ENCODE assay signal across 22 cellular contexts in the genomic region with DNA sequence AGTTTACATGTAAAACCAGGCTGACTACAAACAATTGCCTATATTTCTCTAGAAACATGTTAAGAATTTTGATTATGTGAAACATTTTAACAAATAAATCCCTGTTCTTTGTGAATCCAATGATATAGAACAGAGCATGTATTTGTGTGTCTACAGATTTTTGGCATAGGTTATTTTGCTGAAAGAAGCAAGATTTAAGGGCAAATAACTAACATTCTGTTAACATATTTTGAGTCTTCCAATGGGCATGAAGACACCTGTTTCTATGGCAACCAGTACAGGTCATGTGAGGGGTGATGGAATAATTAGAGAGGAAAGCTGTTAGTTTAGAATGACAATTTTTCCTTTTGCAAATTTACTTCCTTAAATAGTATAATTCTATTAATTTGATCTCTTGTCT. TPM values are rescaled to one million over a fixed set of nuclear protein-coding genes. Genes with fewer than 3 reads are reported as not detected.
DNase-seq lines count a peak whose midpoint lies in the region; ATAC-seq, FAIRE-seq and TF ChIP-seq lines count a peak whose summit lies in the region.
"Had no signal": no experiment of that assay in that cellular context is flagged by ENCODE, and none has a peak within 500 bp of the region (broad histone marks: within the 10 kb centered on the region; RNA-seq: fewer than 3 reads in every experiment).

No MANE protein-coding gene starts in this region.

- H3K4me2 ChIP-seq in A549, result peak overlapping the region; percentile 70

- no peak overlapping the region for H3K27ac Mint-ChIP-seq in natural killer cell treated with Interleukin-12 subunit alpha and Interleukin-12 subunit beta and Interleukin-15 and Interleukin-18, amount 100 ng/mL, for 72 hours
- H3K27ac Mint-ChIP-seq: activated B cell treated with CpG ODN at 0.5 μM for 24 hours; activated CD8-positive, alpha-beta T cell treated with anti-CD3 and anti-CD28 coated beads for 36 hours; activated naive CD4-positive, alpha-beta T cell treated with anti-CD3 and anti-CD28 coated beads, Interleukin-2, amount 50 U/mL, for 24 hours had no signal

- intact Hi-C loops in sciatic nerve (cut with DNase I), result no loop called here

- H3K36me3 Mint-ChIP-seq in natural killer cell treated with Interleukin-12 subunit alpha and Interleukin-12 subunit beta and Interleukin-15 and Interleukin-18, amount 100 ng/mL, for 72 hours, result no peaks in the 10 kb centered on the region

- H3K9me3 Mint-ChIP-seq in natural killer cell treated with Interleukin-12 subunit alpha and Interleukin-12 subunit beta and Interleukin-15 and Interleukin-18, amount 100 ng/mL, for 72 hours, result no peaks in the 10 kb centered on the region
- H3K9me3 Mint-ChIP-seq: activated B cell treated with CpG ODN at 0.5 μM for 24 hours; activated CD8-positive, alpha-beta T cell treated with anti-CD3 and anti-CD28 coated beads for 36 hours; activated naive CD4-positive, alpha-beta T cell treated with anti-CD3 and anti-CD28 coated beads, Interleukin-2, amount 50 U/mL, for 24 hours had no signal

- DNase-seq in A549 (ENCODE audit: low read depth in 1 of 2, low spot score in 1 of 2) (no peak), SJSA1 (ENCODE audit: low read depth in 1 of 2, low spot score in 2 of 2) (peak in 1 of 2 experiments; percentile 32), foreskin melanocyte (peak; percentile 54), sciatic nerve (ENCODE audit: low spot score) (no peak)
- DNase-seq in natural killer cell treated with Interleukin-12 subunit alpha and Interleukin-12 subunit beta and Interleukin-15 and Interleukin-18, amount 100 ng/mL, for 72 hours (ENCODE audit: low spot score), result no peak
- no peak for DNase-seq in activated CD8-positive, alpha-beta memory T cell treated with anti-CD3 and anti-CD28 coated beads, Interleukin-2, amount 50 U/mL, for 48 hours
- DNase-seq: activated B cell treated with CpG ODN at 0.5 μM for 24 hours; activated CD8-positive, alpha-beta T cell treated with anti-CD3 and anti-CD28 coated beads for 36 hours; activated T-cell treated with anti-CD3 and anti-CD28 coated beads, Interleukin-2, amount 50 U/mL, for 48 hours; dorsolateral prefrontal cortex; Karpas-422; left lung; NCI-H1092 treated with DMSO at 0.1 percent for 48 hours; NCI-H2081 treated with DMSO at 0.1 percent for 48 hours; NCI-H526; SIG-M5 had no signal

- TF ChIP-seq POLR2A in A549 (IDR thresholded peaks at IDR 0.05; ENCODE audit: low read length), result no peak

- FAIRE-seq in A549 (lab: Jason Lieb, UNC), result no peak
- FAIRE-seq: urothelium cell line had no signal

- no peaks in the 10 kb centered on the region for H3K27me3 ChIP-seq in SJSA1 (replicated peaks)
- H3K27me3 ChIP-seq: left lung had no signal

- H3K27me3 Mint-ChIP-seq in natural killer cell treated with Interleukin-12 subunit alpha and Interleukin-12 subunit beta and Interleukin-15 and Interleukin-18, amount 100 ng/mL, for 72 hours, result peaks cover 31 to 46% of the 10 kb centered on the region in 2 donors

- CTCF ChIA-PET in A549 (lab: Yijun Ruan, JAX), result interaction anchor here (1.2 to 3.9 kb wide), 4 partner anchors 9 to 65 kb away, joined by 6 to 22 read pairs (median 8); no protein-coding TSS in a partner anchor

- no peak for TF ChIP-seq CTCF in A549 (IDR thresholded peaks at IDR 0.05)

- no peak for TF ChIP-seq EP300 in A549 (IDR thresholded peaks at IDR 0.05)

- POLR2A ChIA-PET in A549 (lab: Yijun Ruan, JAX), result interaction anchor here (1.4 to 1.7 kb wide), 2 partner anchors 63 to 65 kb away, joined by 5 read pairs; a partner anchor contains a TSS

- H3K4me3 ChIP-seq in A549 (no peak overlapping the region), SJSA1 (no peak overlapping the region)
- H3K4me3 ChIP-seq: dorsolateral prefrontal cortex, GM23248, left lung had no signal

- no peak for ATAC-seq in A549
- ATAC-seq in sciatic nerve, result no peak
- no peak for ATAC-seq in natural killer cell treated with Interleukin-12 subunit alpha and Interleukin-12 subunit beta and Interleukin-15 and Interleukin-18, amount 100 ng/mL, for 72 hours
- ATAC-seq: activated CD8-positive, alpha-beta T cell treated with anti-CD3 and anti-CD28 coated beads for 36 hours; left lung had no signal

- peaks cover 6% of the 10 kb centered on the region; the same call in 1 of the 3 replicates for H3K9me3 ChIP-seq in A549
- no peaks in the 10 kb centered on the region for H3K9me3 ChIP-seq in SJSA1 (replicated peaks)
- H3K9me3 ChIP-seq: left lung had no signal

- H3K4me1 Mint-ChIP-seq in natural killer cell treated with Interleukin-12 subunit alpha and Interleukin-12 subunit beta and Interleukin-15 and Interleukin-18, amount 100 ng/mL, for 72 hours (ENCODE audit: low read depth in 2 of 2), result no peaks in the 10 kb centered on the region
- H3K4me1 Mint-ChIP-seq: activated B cell treated with CpG ODN at 0.5 μM for 24 hours; activated naive CD4-positive, alpha-beta T cell treated with anti-CD3 and anti-CD28 coated beads, Interleukin-2, amount 50 U/mL, for 24 hours had no signal

- no peaks in the 10 kb centered on the region for H3K36me3 ChIP-seq in SJSA1
- H3K36me3 ChIP-seq: left lung had no signal

- peaks cover 44% of the 10 kb centered on the region for H3K4me1 ChIP-seq in A549
- H3K4me1 ChIP-seq in SJSA1 (replicated peaks), result peaks cover 49% of the 10 kb centered on the region

- TF ChIP-seq RAD21 in A549 (conservative IDR thresholded peaks at IDR 0.05 in 1 of 2, IDR thresholded peaks at IDR 0.05 in 1 of 2), result no peak

- H3K27ac ChIP-seq in A549, result peak overlapping the region; percentile 80 to 90
- H3K27ac ChIP-seq in SJSA1, result peak overlapping the region; percentile 43
- H3K27ac ChIP-seq: dorsolateral prefrontal cortex, GM23248, left lung had no signal

- H3K4me3 Mint-ChIP-seq in natural killer cell treated with Interleukin-12 subunit alpha and Interleukin-12 subunit beta and Interleukin-15 and Interleukin-18, amount 100 ng/mL, for 72 hours, result no peak overlapping the region
- H3K4me3 Mint-ChIP-seq: activated B cell treated with CpG ODN at 0.5 μM for 24 hours; activated CD8-positive, alpha-beta T cell treated with anti-CD3 and anti-CD28 coated beads for 36 hours; activated naive CD4-positive, alpha-beta T cell treated with anti-CD3 and anti-CD28 coated beads, Interleukin-2, amount 50 U/mL, for 24 hours had no signal

TF ChIP-seq in A549, 52 proteins besides CTCF, POLR2A, EP300 and RAD21:
- TF ChIP-seq GATA3 (IDR thresholded peaks at IDR 0.05; ENCODE audit: borderline replicate concordance) (no peak), MAFK (IDR thresholded peaks at IDR 0.05; ENCODE audit: partially characterized antibody) (peak; percentile 14)

RNA-seq across cellular contexts. Expression of a gene that starts 8.8 kb away (rescaled TPM):
- polyA plus RNA-seq in A549 (2011; rRNA removed), result not detected in 2 replicates
- 0.01 and 0.07 TPM in 2 replicates for polyA plus RNA-seq in A549 (2012; cell fraction: cytosol; rRNA removed)
- not detected in 2 replicates for polyA plus RNA-seq in A549 (2012; cell fraction: nucleus; rRNA removed)
- polyA plus RNA-seq in A549 (2017; fragmentation: RNase III; extraction: RNeasy Plus Mini Kit Qiagen cat#74134 plus additional on column Dnase treatment), result not detected in 3 replicates
- polyA minus RNA-seq in A549 (2011; rRNA and poly(A)+ RNA removed), result not detected in 2 replicates
- 0.03 and 0.08 TPM in 2 replicates for total RNA-seq in SJSA1 (2014; rRNA removed; shearing (Covaris generic))
- total RNA-seq in sciatic nerve, result 0.80 TPM
- total RNA-seq in natural killer cell treated with Interleukin-12 subunit alpha and Interleukin-12 subunit beta and Interleukin-15 and Interleukin-18, amount 100 ng/mL, for 72 hours, result not detected
- total RNA-seq: activated B cell treated with CpG ODN at 0.5 μM for 24 hours; activated CD8-positive, alpha-beta T cell treated with anti-CD3 and anti-CD28 coated beads for 36 hours; GM23248; OCI-LY7; T-helper 2 cell treated with Interferon-gamma antibody and Interleukin-4, amounts not matched to agents 100 ng/mL and 5 ng/mL, for 36 hours had no signal
- polyA plus RNA-seq: GM23248 had no signal

RNA-seq across cellular contexts. Expression of a gene that starts 20.5 kb away (rescaled TPM):
- polyA plus RNA-seq in A549 (2011; rRNA removed), result 0.06 TPM in 1 of 2 replicates, not detected in the other
- not detected in 2 replicates for polyA plus RNA-seq in A549 (2012; cell fraction: cytosol; rRNA removed)
- polyA plus RNA-seq in A549 (2012; cell fraction: nucleus; rRNA removed), result not detected in 2 replicates
- polyA plus RNA-seq in A549 (2017; fragmentation: RNase III; extraction: RNeasy Plus Mini Kit Qiagen cat#74134 plus additional on column Dnase treatment), result not detected in 3 replicates
- polyA minus RNA-seq in A549 (2011; rRNA and poly(A)+ RNA removed), result not detected in 2 replicates
- 0.16 TPM in 1 of 2 replicates, not detected in the other for total RNA-seq in SJSA1 (2014; rRNA removed; shearing (Covaris generic))
- total RNA-seq in sciatic nerve, result 21.0 TPM
- not detected for total RNA-seq in natural killer cell treated with Interleukin-12 subunit alpha and Interleukin-12 subunit beta and Interleukin-15 and Interleukin-18, amount 100 ng/mL, for 72 hours
- total RNA-seq: activated B cell treated with CpG ODN at 0.5 μM for 24 hours; activated CD8-positive, alpha-beta T cell treated with anti-CD3 and anti-CD28 coated beads for 36 hours; dorsolateral prefrontal cortex; GM23248; OCI-LY7; omental fat pad; T-helper 2 cell treated with Interferon-gamma antibody and Interleukin-4, amounts not matched to agents 100 ng/mL and 5 ng/mL, for 36 hours had no signal
- polyA plus RNA-seq: GM23248 had no signal

RNA-seq across cellular contexts. Expression of a gene that starts 31.0 kb away (rescaled TPM):
- polyA plus RNA-seq in A549 (2011; rRNA removed), result 4.8 and 5.5 TPM in 2 replicates
- polyA plus RNA-seq in A549 (2012; cell fraction: cytosol; rRNA removed), result 0.90 and 1.0 TPM in 2 replicates
- 0.67 and 0.81 TPM in 2 replicates for polyA plus RNA-seq in A549 (2012; cell fraction: nucleus; rRNA removed)
- polyA plus RNA-seq in A549 (2017; fragmentation: RNase III; extraction: RNeasy Plus Mini Kit Qiagen cat#74134 plus additional on column Dnase treatment), result 2.0 to 2.4 TPM (median 2.2 TPM) in 3 replicates
- 1.9 and 3.4 TPM in 2 replicates for polyA minus RNA-seq in A549 (2011; rRNA and poly(A)+ RNA removed)
- total RNA-seq in SJSA1 (2014; rRNA removed; shearing (Covaris generic)), result 0.53 and 1.4 TPM in 2 replicates
- 2.3 TPM for total RNA-seq in sciatic nerve
- 1 to 10 TPM; 1.4 to 2.3 TPM for total RNA-seq in natural killer cell treated with Interleukin-12 subunit alpha and Interleukin-12 subunit beta and Interleukin-15 and Interleukin-18, amount 100 ng/mL, for 72 hours

RNA-seq across cellular contexts. Expression of a gene that starts 31.2 kb away (rescaled TPM):
- 32.1 and 50.3 TPM in 2 replicates for polyA plus RNA-seq in A549 (2011; rRNA removed)
- 26.9 and 30.3 TPM in 2 replicates for polyA plus RNA-seq in A549 (2012; cell fraction: cytosol; rRNA removed)
- 26.0 and 29.9 TPM in 2 replicates for polyA plus RNA-seq in A549 (2012; cell fraction: nucleus; rRNA removed)
- 45.7 to 52.2 TPM (median 50.3 TPM) in 3 replicates for polyA plus RNA-seq in A549 (2017; fragmentation: RNase III; extraction: RNeasy Plus Mini Kit Qiagen cat#74134 plus additional on column Dnase treatment)
- polyA minus RNA-seq in A549 (2011; rRNA and poly(A)+ RNA removed), result 16.0 and 19.2 TPM in 2 replicates
- 10.2 and 18.5 TPM in 2 replicates for total RNA-seq in SJSA1 (2014; rRNA removed; shearing (Covaris generic))
- total RNA-seq in sciatic nerve, result 63.8 TPM
- 10 to 100 TPM; 74.0 to 96.2 TPM for total RNA-seq in natural killer cell treated with Interleukin-12 subunit alpha and Interleukin-12 subunit beta and Interleukin-15 and Interleukin-18, amount 100 ng/mL, for 72 hours

RNA-seq across cellular contexts. Expression of a gene that starts 51.2 kb away (rescaled TPM):
- 0.16 and 0.21 TPM in 2 replicates for polyA plus RNA-seq in A549 (2011; rRNA removed)
- not detected in 2 replicates for polyA plus RNA-seq in A549 (2012; cell fraction: cytosol; rRNA removed)
- polyA plus RNA-seq in A549 (2012; cell fraction: nucleus; rRNA removed), result not detected in 2 replicates
- polyA plus RNA-seq in A549 (2017; fragmentation: RNase III; extraction: RNeasy Plus Mini Kit Qiagen cat#74134 plus additional on column Dnase treatment), result 0.10 to 0.30 TPM (median 0.11 TPM) in 3 replicates
- polyA minus RNA-seq in A549 (2011; rRNA and poly(A)+ RNA removed), result not detected in 2 replicates
- total RNA-seq in SJSA1 (2014; rRNA removed; shearing (Covaris generic)), result not detected in 2 replicates
- total RNA-seq in sciatic nerve, result 1,381 TPM
- not detected for total RNA-seq in natural killer cell treated with Interleukin-12 subunit alpha and Interleukin-12 subunit beta and Interleukin-15 and Interleukin-18, amount 100 ng/mL, for 72 hours
- total RNA-seq: activated B cell treated with CpG ODN at 0.5 μM for 24 hours; activated CD8-positive, alpha-beta T cell treated with anti-CD3 and anti-CD28 coated beads for 36 hours; OCI-LY7; T-helper 2 cell treated with Interferon-gamma antibody and Interleukin-4, amounts not matched to agents 100 ng/mL and 5 ng/mL, for 36 hours had no signal

Comparison
In these comparisons a context has a peak if more than half of its experiments do, and no peak if none do; other contexts are left out.
1. RNA of a gene that starts 20.5 kb away (total RNA-seq): 21.0 TPM in sciatic nerve (single experiment); 0.16 TPM in SJSA1 and not detected in natural killer cell treated with Interleukin-12 subunit alpha and Interleukin-12 subunit beta and Interleukin-15 and Interleukin-18, amount 100 ng/mL, for 72 hours; every median in the first group is over 10 times any median in the second.